In genomic region chr11:10293423-10294288, GRCh38 we compare ENCODE assay signal across 1 cellular context.
TF ChIP-seq lines count a peak whose summit lies in the region.

SBF2 (minus strand) TSS chr11:10294219; CDS start chr11:10294069, 150 bp downstream.

TF ChIP-seq in SK-N-SH, 30 proteins besides CTCF, POLR2A, EP300 and RAD21 (continued from another document):
- TF ChIP-seq TEAD4 (IDR thresholded peaks at IDR 0.05; ENCODE audit: borderline replicate concordance, insufficient read depth) (no peak), EZH2phosphoT487 (IDR thresholded peaks at IDR 0.05; ENCODE audit: borderline replicate concordance, low read depth) (no peak), TCF12 (IDR thresholded peaks at IDR 0.05) (no peak), MEF2A (IDR thresholded peaks at IDR 0.05; ENCODE audit: borderline replicate concordance, low read depth) (no peak), POLR2AphosphoS5 (IDR thresholded peaks at IDR 0.05; ENCODE audit: low read depth, low read length) (peak; percentile 79), NRF1 (IDR thresholded peaks at IDR 0.05; ENCODE audit: low read depth, low read length) (peak; percentile 81), PBX3 (IDR thresholded peaks at IDR 0.05) (no peak), TAF1 (IDR thresholded peaks at IDR 0.05; ENCODE audit: borderline replicate concordance, low read depth, low read length) (peak; percentile 62), JUND (IDR thresholded peaks at IDR 0.05) (no peak), FOSL2 (IDR thresholded peaks at IDR 0.05; ENCODE audit: borderline replicate concordance, low read depth) (peak; percentile 45; the same call in 1 of the 2 replicates), MXI1 (IDR thresholded peaks at IDR 0.05; ENCODE audit: low read depth, low read length) (peak; percentile 18; the same call in 1 of the 2 replicates), GATA2 (CRISPR knock-in tag; IDR thresholded peaks at IDR 0.05) (no peak), USF1 (IDR thresholded peaks at IDR 0.05; ENCODE audit: borderline replicate concordance, low read depth) (no peak), RCOR1 (IDR thresholded peaks at IDR 0.05; ENCODE audit: low read length) (no peak), FOXM1 (IDR thresholded peaks at IDR 0.05; ENCODE audit: low read depth) (no peak), MAX (IDR thresholded peaks at IDR 0.05; ENCODE audit: low read depth) (peak; percentile 54), NFIC (IDR thresholded peaks at IDR 0.05; ENCODE audit: borderline replicate concordance) (no peak), CHD2 (IDR thresholded peaks at IDR 0.05; ENCODE audit: low read length, partially characterized antibody) (peak; percentile 16), FOXJ3 (CRISPR knock-in tag; IDR thresholded peaks at IDR 0.05) (no peak), SMC3 (IDR thresholded peaks at IDR 0.05; ENCODE audit: low read depth, low read length) (no peak)
